In genomic region chr1:15950302-15950701, GRCh38 we compare ENCODE assay signal across 9 cellular contexts. TPM values are rescaled to one million over a fixed set of nuclear protein-coding genes. Genes with fewer than 3 reads are reported as not detected.
DNase-seq lines count a peak whose midpoint lies in the region; ATAC-seq and TF ChIP-seq lines count a peak whose summit lies in the region.
"Had no signal": no experiment of that assay in that cellular context is flagged by ENCODE, and none has a peak within 500 bp of the region (broad histone marks: within the 10 kb centered on the region; RNA-seq: fewer than 3 reads in every experiment).

No MANE protein-coding gene starts in this region.

- TF ChIP-seq POLR2A in stomach (IDR thresholded peaks at IDR 0.05), result no peak

- ATAC-seq in RWPE2 (ENCODE audit: low read depth) (no peak), GM18511 (IDR thresholded peaks at IDR 0.05; ENCODE audit: unreplicated experiment) (no peak)
- ATAC-seq in activated naive CD4-positive, alpha-beta T cell treated with anti-CD3 and anti-CD28 coated beads, Interleukin-2, amount 50 U/mL, for 72 hours, result peak; percentile 19 to 25

- H3K9me3 Mint-ChIP-seq in activated naive CD4-positive, alpha-beta T cell treated with anti-CD3 and anti-CD28 coated beads, Interleukin-2, amount 50 U/mL, for 72 hours, result no peaks in the 10 kb centered on the region
- no peaks in the 10 kb centered on the region for H3K9me3 Mint-ChIP-seq in mesothelial cell of epicardium

- WGBS in stomach, 5 donors, result 75 to 95% (median 85%) methylated on average over 4 of the region's 4 CpGs

- H3K4me1 ChIP-seq in RWPE2 (ENCODE audit: insufficient read depth, poor library complexity, severe bottlenecking), result peaks cover 58% of the 10 kb centered on the region
- peaks cover 60 to 69% (median 69%) of the 10 kb centered on the region in 4 donors for H3K4me1 ChIP-seq in stomach

- H3K36me3 Mint-ChIP-seq in activated naive CD4-positive, alpha-beta T cell treated with anti-CD3 and anti-CD28 coated beads, Interleukin-2, amount 50 U/mL, for 72 hours, result peaks cover 7 to 26% of the 10 kb centered on the region in 2 donors
- peaks cover 19% of the 10 kb centered on the region for H3K36me3 Mint-ChIP-seq in mesothelial cell of epicardium

- H3K4me3 ChIP-seq in RWPE2 (ENCODE audit: severe bottlenecking) (no peak overlapping the region), stomach (peak overlapping the region in 2 of 4 donors; percentile 18 to 20)

- H3K27ac ChIP-seq in RWPE2 (ENCODE audit: poor library complexity, severe bottlenecking) (peak overlapping the region; percentile 99), stomach (peak overlapping the region; percentile 49 to 92 (median 86))

- H3K4me3 Mint-ChIP-seq in mesothelial cell of epicardium, result no peak overlapping the region

- in situ Hi-C loops in ACHN (cut with HindIII; ENCODE audit: low pct_ligation_motif_present, low pct_unique_long_range_greater_than_20kb, low sequenced_read_pairs), result loop anchor here (25.0 kb wide), 1 partner anchor 138 kb away; the partner anchor contains the start of gene UQCRHL

- DNase-seq in RWPE2 (ENCODE audit: low spot score), result no peak
- DNase-seq in activated naive CD4-positive, alpha-beta T cell treated with anti-CD3 and anti-CD28 coated beads, Interleukin-2, amount 50 U/mL, for 72 hours (ENCODE audit: low spot score in 2 of 2), result no peak
- DNase-seq in mesothelial cell of epicardium (ENCODE audit: low spot score in 2 of 2, unreplicated experiment in 2 of 2), result no peak
- no peak for DNase-seq in stomach
- DNase-seq in ecto neural progenitor cell (ENCODE audit: low spot score), result no peak
- DNase-seq in foreskin melanocyte, result no peak
- DNase-seq in ACHN, result no peak

- TF ChIP-seq CTCF in RWPE2 (IDR thresholded peaks at IDR 0.05; ENCODE audit: poor library complexity, severe bottlenecking) (no peak), mesothelial cell of epicardium (IDR thresholded peaks at IDR 0.05; ENCODE audit: unreplicated experiment) (no peak), stomach (IDR thresholded peaks at IDR 0.05) (no peak)

- intact Hi-C loops in stomach (cut with DNase I; ENCODE audit: low total_unique reads), result no loop called here

- H3K27me3 Mint-ChIP-seq in mesothelial cell of epicardium (ENCODE audit: low read depth), result no peaks in the 10 kb centered on the region

- H3K36me3 ChIP-seq in RWPE2 (ENCODE audit: low read depth), result peaks cover 24% of the 10 kb centered on the region
- H3K36me3 ChIP-seq in stomach, result peaks cover 20 to 39% (median 34%) of the 10 kb centered on the region in 4 donors

- TF ChIP-seq EP300 in stomach (IDR thresholded peaks at IDR 0.05), result no peak

- H3K4me1 Mint-ChIP-seq in mesothelial cell of epicardium, result peaks cover 44% of the 10 kb centered on the region

- H3K27ac Mint-ChIP-seq in activated naive CD4-positive, alpha-beta T cell treated with anti-CD3 and anti-CD28 coated beads, Interleukin-2, amount 50 U/mL, for 72 hours, result peak overlapping the region; percentile 89 to 99
- H3K27ac Mint-ChIP-seq in mesothelial cell of epicardium, result peak overlapping the region; percentile 71

- H3K9me3 ChIP-seq in RWPE2 (ENCODE audit: severe bottlenecking) (no peaks in the 10 kb centered on the region), stomach (no peaks in the 10 kb centered on the region)

- H3K27me3 ChIP-seq in RWPE2 (ENCODE audit: insufficient read depth, poor library complexity, severe bottlenecking) (no peaks in the 10 kb centered on the region), stomach (no peaks in the 10 kb centered on the region)

RNA-seq across cellular contexts. Expression of gene ZBTB17, which starts 25.6 kb away (rescaled TPM):
- 10 to 100 TPM; 44.7 to 54.9 TPM for total RNA-seq in activated naive CD4-positive, alpha-beta T cell treated with anti-CD3 and anti-CD28 coated beads, Interleukin-2, amount 50 U/mL, for 72 hours
- total RNA-seq in mesothelial cell of epicardium (46.0 to 48.6 TPM (median 48.6 TPM) in 3 replicates), stomach (100 to 1,000 TPM in 1 of 5 donors, 10 to 100 TPM in 4; 13.0 to 136 (median 65.9) TPM)
- 10 to 100 TPM; 40.7 to 46.3 (median 44.2) TPM for polyA plus RNA-seq in stomach

RNA-seq across cellular contexts. Expression of gene SRARP, which starts 53.7 kb away (rescaled TPM):
- total RNA-seq in activated naive CD4-positive, alpha-beta T cell treated with anti-CD3 and anti-CD28 coated beads, Interleukin-2, amount 50 U/mL, for 72 hours, result not detected
- not detected in 3 replicates for total RNA-seq in mesothelial cell of epicardium
- total RNA-seq in stomach, result not detected
- polyA plus RNA-seq in stomach, result under 1 TPM in 1 of 3 donors, not detected in 2; 0.75 TPM
- total RNA-seq: subcutaneous adipose tissue had no signal

Comparison
In these comparisons a context has a peak if more than half of its experiments do, and no peak if none do; other contexts are left out.
1. ATAC-seq: peak in activated naive CD4-positive, alpha-beta T cell treated with anti-CD3 and anti-CD28 coated beads, Interleukin-2, amount 50 U/mL, for 72 hours (2 of 2); none in RWPE2 (single experiment) and GM18511 (single experiment).